ENCODE assay signal across 12 cellular contexts in genomic region chr12:111035578-111036301, GRCh38. TPM values are rescaled to one million over a fixed set of nuclear protein-coding genes. Genes with fewer than 3 reads are reported as not detected.
DNase-seq lines count a peak whose midpoint lies in the region; ATAC-seq and TF ChIP-seq lines count a peak whose summit lies in the region.
"Had no signal": no experiment of that assay in that cellular context is flagged by ENCODE, and none has a peak within 500 bp of the region (broad histone marks: within the 10 kb centered on the region; RNA-seq: fewer than 3 reads in every experiment).

No MANE protein-coding gene starts in this region.

- H3K4me1 ChIP-seq in neuron (ENCODE audit: insufficient read depth, low read length) = peaks cover 17% of the 10 kb centered on the region
- peaks cover 0 to 40% (median 13%) of the 10 kb centered on the region in 3 donors for H3K4me1 ChIP-seq in esophagus squamous epithelium

- H3K9me3 ChIP-seq in neuron (ENCODE audit: low read length) (no peaks in the 10 kb centered on the region), esophagus squamous epithelium (no peaks in the 10 kb centered on the region)

- H3K27me3 Mint-ChIP-seq in activated T-cell treated with anti-CD3 and anti-CD28 coated beads, Interleukin-2, amount 50 U/mL, for 24 hours = peaks cover 66% of the 10 kb centered on the region
- H3K27me3 Mint-ChIP-seq in chondrocyte (ENCODE audit: low read depth) = peaks cover 73% of the 10 kb centered on the region

- no peak for TF ChIP-seq POLR2A in erythroblast (IDR thresholded peaks at IDR 0.05; ENCODE audit: low read length)
- TF ChIP-seq POLR2A in esophagus squamous epithelium (IDR thresholded peaks at IDR 0.05) = no peak

- H3K9me3 Mint-ChIP-seq in activated T-cell treated with anti-CD3 and anti-CD28 coated beads, Interleukin-2, amount 50 U/mL, for 24 hours = no peaks in the 10 kb centered on the region
- H3K9me3 Mint-ChIP-seq in chondrocyte (ENCODE audit: low read depth) = no peaks in the 10 kb centered on the region

- H3K4me3 ChIP-seq in neuron (ENCODE audit: low read length) (peak overlapping the region; percentile 62), esophagus squamous epithelium (no peak overlapping the region)

- no peak overlapping the region for H3K27ac ChIP-seq in esophagus squamous epithelium
- H3K27ac ChIP-seq: epithelial cell of prostate had no signal

- no peak overlapping the region for H3K27ac Mint-ChIP-seq in activated T-cell treated with anti-CD3 and anti-CD28 coated beads, Interleukin-2, amount 50 U/mL, for 24 hours
- H3K27ac Mint-ChIP-seq in chondrocyte (ENCODE audit: unreplicated experiment) = no peak overlapping the region

- no peak for DNase-seq in activated T-cell treated with anti-CD3 and anti-CD28 coated beads, Interleukin-2, amount 50 U/mL, for 24 hours
- no peak for DNase-seq in activated T-cell treated with anti-CD3 and anti-CD28 coated beads, Interleukin-2, amount 50 U/mL, for 48 hours
- DNase-seq in NCI-H526 treated with DMSO at 0.1 percent for 48 hours (lab: John Stamatoyannopoulos, UW) = peak; percentile 65
- DNase-seq in chondrocyte (ENCODE audit: low spot score) = no peak
- no peak for DNase-seq in sciatic nerve (ENCODE audit: low spot score)
- DNase-seq in erythroblast (lab: John Stamatoyannopoulos, UW) = no peak
- DNase-seq in esophagus squamous epithelium (lab: John Stamatoyannopoulos, UW) = no peak
- DNase-seq: activated naive CD4-positive, alpha-beta T cell; left cardiac atrium; T-helper 9 cell had no signal

- H3K27me3 ChIP-seq in neuron (ENCODE audit: insufficient read depth, low read length) (peaks cover 53% of the 10 kb centered on the region), esophagus squamous epithelium (peaks cover 7 to 97% (median 26%) of the 10 kb centered on the region in 4 donors)

- no peaks in the 10 kb centered on the region for H3K36me3 Mint-ChIP-seq in activated T-cell treated with anti-CD3 and anti-CD28 coated beads, Interleukin-2, amount 50 U/mL, for 24 hours (ENCODE audit: low read depth)
- H3K36me3 Mint-ChIP-seq in chondrocyte (ENCODE audit: low read depth) = no peaks in the 10 kb centered on the region

- no peak for ATAC-seq in sciatic nerve
- ATAC-seq: left cardiac atrium had no signal

- H3K4me3 Mint-ChIP-seq in activated T-cell treated with anti-CD3 and anti-CD28 coated beads, Interleukin-2, amount 50 U/mL, for 24 hours = peak overlapping the region; percentile 67
- H3K4me3 Mint-ChIP-seq in chondrocyte (ENCODE audit: unreplicated experiment) = peak overlapping the region; percentile 60

- peak overlapping the region; percentile 63 for H2AFZ ChIP-seq in neuron (ENCODE audit: low read depth, low read length)

- intact Hi-C loops in sciatic nerve (cut with DNase I) = no loop called here
- intact Hi-C loops in esophagus squamous epithelium (cut with DNase I) = no loop called here

- peaks cover 20% of the 10 kb centered on the region for H3K4me1 Mint-ChIP-seq in activated T-cell treated with anti-CD3 and anti-CD28 coated beads, Interleukin-2, amount 50 U/mL, for 24 hours (ENCODE audit: low read depth)
- peaks cover 16% of the 10 kb centered on the region for H3K4me1 Mint-ChIP-seq in chondrocyte (ENCODE audit: low read depth)

- 4 to 10% methylated on average over 21 to 32 of the region's 36 CpGs for WGBS in esophagus squamous epithelium, 2 donors

- TF ChIP-seq CTCF in chondrocyte (IDR thresholded peaks at IDR 0.05) = no peak
- TF ChIP-seq CTCF in esophagus squamous epithelium (IDR thresholded peaks at IDR 0.05) = no peak

- H3K36me3 ChIP-seq in neuron (ENCODE audit: insufficient read depth, low read length) (no peaks in the 10 kb centered on the region), esophagus squamous epithelium (no peaks in the 10 kb centered on the region)

RNA-seq across cellular contexts. Expression of gene CUX2, which starts 1.8 kb away (rescaled TPM):
- total RNA-seq in chondrocyte (not detected in 3 replicates), sciatic nerve (0.04 TPM), esophagus squamous epithelium (not detected)
